In genomic region chr1:160006312-160006940, GRCh38 we compare ENCODE assay signal across 1 cellular context.
TF ChIP-seq lines count a peak whose summit lies in the region.

No MANE protein-coding gene starts in this region.

TF ChIP-seq in H1, 55 proteins besides CTCF, POLR2A, EP300 and RAD21:
- TF ChIP-seq TCF12 (IDR thresholded peaks at IDR 0.05; ENCODE audit: low read depth, low read length) (peak; percentile 83; the same call in 1 of the 2 replicates), YY1 (IDR thresholded peaks at IDR 0.05; ENCODE audit: low read depth, low read length) (peak; percentile 70; the same call in 1 of the 2 replicates), HDAC6 (IDR thresholded peaks at IDR 0.05; ENCODE audit: low read depth, low read length) (no peak), MAX (IDR thresholded peaks at IDR 0.05) (peak; percentile 32; the same call in 1 of the 2 replicates), SP4 (IDR thresholded peaks at IDR 0.05; ENCODE audit: low read length) (no peak)
